2 cellular contexts compared by ENCODE assay signal in the genomic region with DNA sequence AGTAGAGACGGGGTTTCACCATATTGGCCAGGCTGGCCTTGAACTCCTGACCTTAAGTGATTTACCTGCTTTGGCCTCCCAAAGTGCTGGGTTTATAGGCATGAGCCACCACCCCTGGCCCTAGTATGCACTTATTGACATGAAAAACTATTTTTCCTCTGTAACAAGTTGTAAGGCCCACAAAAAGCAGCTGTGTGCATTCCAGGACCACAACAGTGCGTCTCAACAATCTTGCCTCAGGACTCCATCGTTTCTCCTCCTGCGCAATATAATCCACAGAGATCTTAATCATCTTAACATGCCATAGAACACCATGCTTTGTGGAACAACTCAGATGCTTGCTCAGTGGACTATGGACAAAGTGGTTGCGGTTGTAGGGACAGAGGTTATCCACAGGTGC.
TF ChIP-seq lines count a peak whose summit lies in the region.

No MANE protein-coding gene starts in this region.

TF ChIP-seq in A549, 52 proteins besides CTCF, POLR2A, EP300 and RAD21 (continued from another document):
- TF ChIP-seq RFX5 (IDR thresholded peaks at IDR 0.05) (no peak), RARB (CRISPR knock-in tag; IDR thresholded peaks at IDR 0.05) (no peak), KDM5A (IDR thresholded peaks at IDR 0.05) (no peak), FOXS1 (CRISPR knock-in tag; IDR thresholded peaks at IDR 0.05) (no peak), MAFK (IDR thresholded peaks at IDR 0.05; ENCODE audit: partially characterized antibody) (no peak), TFCP2L1 (CRISPR knock-in tag; IDR thresholded peaks at IDR 0.05) (no peak), CHD4 (IDR thresholded peaks at IDR 0.05; ENCODE audit: borderline replicate concordance) (no peak), ZSCAN20 (CRISPR knock-in tag; IDR thresholded peaks at IDR 0.05) (no peak), KDM1A (IDR thresholded peaks at IDR 0.05; ENCODE audit: low read depth) (no peak)
- TF ChIP-seq, protein P1, sequence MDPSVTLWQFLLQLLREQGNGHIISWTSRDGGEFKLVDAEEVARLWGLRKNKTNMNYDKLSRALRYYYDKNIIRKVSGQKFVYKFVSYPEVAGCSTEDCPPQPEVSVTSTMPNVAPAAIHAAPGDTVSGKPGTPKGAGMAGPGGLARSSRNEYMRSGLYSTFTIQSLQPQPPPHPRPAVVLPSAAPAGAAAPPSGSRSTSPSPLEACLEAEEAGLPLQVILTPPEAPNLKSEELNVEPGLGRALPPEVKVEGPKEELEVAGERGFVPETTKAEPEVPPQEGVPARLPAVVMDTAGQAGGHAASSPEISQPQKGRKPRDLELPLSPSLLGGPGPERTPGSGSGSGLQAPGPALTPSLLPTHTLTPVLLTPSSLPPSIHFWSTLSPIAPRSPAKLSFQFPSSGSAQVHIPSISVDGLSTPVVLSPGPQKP (IDR thresholded peaks at IDR 0.05; ENCODE audit: low read depth, low read length), result no peak
TF ChIP-seq in A549: peak in this region for 0.

TF ChIP-seq in IMR-90, 13 proteins besides CTCF, POLR2A, EP300 and RAD21 (continued from another document):
- no peak for TF ChIP-seq MAFK (IDR thresholded peaks at IDR 0.05; ENCODE audit: low read depth, low read length)
- TF ChIP-seq CEBPB (IDR thresholded peaks at IDR 0.05; ENCODE audit: low read depth, low read length), result no peak
- no peak for TF ChIP-seq RFX5 (IDR thresholded peaks at IDR 0.05; ENCODE audit: low read depth, low read length)
- no peak for TF ChIP-seq RCOR1 (IDR thresholded peaks at IDR 0.05; ENCODE audit: insufficient replicate concordance, low read length)
- TF ChIP-seq CHD1 (IDR thresholded peaks at IDR 0.05; ENCODE audit: low read depth, low read length), result no peak
- TF ChIP-seq FOS (IDR thresholded peaks at IDR 0.05; ENCODE audit: low read depth, low read length), result no peak
- TF ChIP-seq, protein P1 (IDR thresholded peaks at IDR 0.05; ENCODE audit: borderline replicate concordance, low read depth, low read length), result no peak
TF ChIP-seq in IMR-90: peak in this region for 0.
